ENCODE assay signal across 1 cellular context in genomic region chr22:38120359-38121110, GRCh38.
TF ChIP-seq lines count a peak whose summit lies in the region.

No MANE protein-coding gene starts in this region.

TF ChIP-seq in K562, 482 proteins besides CTCF, POLR2A, EP300 and RAD21:
- TF ChIP-seq RBM34 (IDR thresholded peaks at IDR 0.05; ENCODE audit: borderline replicate concordance, insufficient read depth, low read length): no peak
- TF ChIP-seq ZBTB34 (CRISPR knock-in tag; IDR thresholded peaks at IDR 0.05): no peak
- no peak for TF ChIP-seq MEF2D (tag; conservative IDR thresholded peaks at IDR 0.05; ENCODE audit: low read depth)
- TF ChIP-seq GATA2 (CRISPR knock-in tag; IDR thresholded peaks at IDR 0.05): no peak
- no peak for TF ChIP-seq DMBX1 (CRISPR knock-in tag; IDR thresholded peaks at IDR 0.05; ENCODE audit: borderline replicate concordance)
- TF ChIP-seq ELK1 (CRISPR knock-in tag; IDR thresholded peaks at IDR 0.05): no peak
- 0 out of 2 replicates have a peak, but pooled peaks have one; percentile 27 for TF ChIP-seq ZBTB33 (CRISPR knock-in tag; IDR thresholded peaks at IDR 0.05)
- no peak for TF ChIP-seq HIVEP1 (CRISPR knock-in tag; IDR thresholded peaks at IDR 0.05)
- TF ChIP-seq YY1 (IDR thresholded peaks at IDR 0.05; ENCODE audit: borderline replicate concordance in 1 of 3, control insufficient read depth in 1 of 3, extremely low read depth in 1 of 3, insufficient read depth in 3 of 3, insufficient read length in 1 of 3, insufficient replicate concordance in 2 of 3, low read depth in 1 of 3, low read length in 2 of 3): no peak
